Comparison of ENCODE assay signal across 1 cellular context in genomic region chr1:183185941-183186490, GRCh38.
TF ChIP-seq lines count a peak whose summit lies in the region.

Gene LAMC2, plus strand, starts transcription at chr1:183186264. Its CDS starts 89 bp downstream, at chr1:183186353.

TF ChIP-seq in HEK293, 187 proteins besides CTCF, POLR2A, EP300 and RAD21 (continued from another document):
- no peak for TF ChIP-seq MEIS1 (CRISPR knock-in tag; IDR thresholded peaks at IDR 0.05; ENCODE audit: borderline replicate concordance)
- TF ChIP-seq ZNF596 (tag by site-specific recombination; IDR thresholded peaks at IDR 0.05): no peak
- TF ChIP-seq ZBTB7A (tag by site-specific recombination; IDR thresholded peaks at IDR 0.05; ENCODE audit: low read depth): no peak
- no peak for TF ChIP-seq ZNF391 (tag by site-specific recombination; IDR thresholded peaks at IDR 0.05; ENCODE audit: borderline replicate concordance, low read depth)
- TF ChIP-seq ZNF610 (tag by site-specific recombination; IDR thresholded peaks at IDR 0.05; ENCODE audit: borderline replicate concordance): no peak
- TF ChIP-seq ZNF211 (tag by site-specific recombination; IDR thresholded peaks at IDR 0.05; ENCODE audit: low read depth): no peak
- TF ChIP-seq, protein P1, sequence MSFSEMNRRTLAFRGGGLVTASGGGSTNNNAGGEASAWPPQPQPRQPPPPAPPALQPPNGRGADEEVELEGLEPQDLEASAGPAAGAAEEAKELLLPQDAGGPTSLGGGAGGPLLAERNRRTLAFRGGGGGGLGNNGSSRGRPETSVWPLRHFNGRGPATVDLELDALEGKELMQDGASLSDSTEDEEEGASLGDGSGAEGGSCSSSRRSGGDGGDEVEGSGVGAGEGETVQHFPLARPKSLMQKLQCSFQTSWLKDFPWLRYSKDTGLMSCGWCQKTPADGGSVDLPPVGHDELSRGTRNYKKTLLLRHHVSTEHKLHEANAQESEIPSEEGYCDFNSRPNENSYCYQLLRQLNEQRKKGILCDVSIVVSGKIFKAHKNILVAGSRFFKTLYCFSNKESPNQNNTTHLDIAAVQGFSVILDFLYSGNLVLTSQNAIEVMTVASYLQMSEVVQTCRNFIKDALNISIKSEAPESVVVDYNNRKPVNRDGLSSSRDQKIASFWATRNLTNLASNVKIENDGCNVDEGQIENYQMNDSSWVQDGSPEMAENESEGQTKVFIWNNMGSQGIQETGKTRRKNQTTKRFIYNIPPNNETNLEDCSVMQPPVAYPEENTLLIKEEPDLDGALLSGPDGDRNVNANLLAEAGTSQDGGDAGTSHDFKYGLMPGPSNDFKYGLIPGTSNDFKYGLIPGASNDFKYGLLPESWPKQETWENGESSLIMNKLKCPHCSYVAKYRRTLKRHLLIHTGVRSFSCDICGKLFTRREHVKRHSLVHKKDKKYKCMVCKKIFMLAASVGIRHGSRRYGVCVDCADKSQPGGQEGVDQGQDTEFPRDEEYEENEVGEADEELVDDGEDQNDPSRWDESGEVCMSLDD (tag by site-specific recombination; IDR thresholded peaks at IDR 0.05): no peak
- peak; percentile 51; the same call in 1 of the 2 replicates for TF ChIP-seq KLF1 (tag by site-specific recombination; IDR thresholded peaks at IDR 0.05)
- no peak for TF ChIP-seq ZNF37A (tag by site-specific recombination; IDR thresholded peaks at IDR 0.05)
- TF ChIP-seq HOXA7 (CRISPR knock-in tag; IDR thresholded peaks at IDR 0.05; ENCODE audit: borderline replicate concordance): no peak
- no peak for TF ChIP-seq ZNF629 (tag by site-specific recombination; IDR thresholded peaks at IDR 0.05)
- TF ChIP-seq ZNF426 (tag by site-specific recombination; IDR thresholded peaks at IDR 0.05): no peak
- no peak for TF ChIP-seq ZNF157 (tag by site-specific recombination; IDR thresholded peaks at IDR 0.05)
- no peak for TF ChIP-seq ZNF473 (tag by site-specific recombination; IDR thresholded peaks at IDR 0.05)
